19 cellular contexts compared by ENCODE assay signal in the genomic region with DNA sequence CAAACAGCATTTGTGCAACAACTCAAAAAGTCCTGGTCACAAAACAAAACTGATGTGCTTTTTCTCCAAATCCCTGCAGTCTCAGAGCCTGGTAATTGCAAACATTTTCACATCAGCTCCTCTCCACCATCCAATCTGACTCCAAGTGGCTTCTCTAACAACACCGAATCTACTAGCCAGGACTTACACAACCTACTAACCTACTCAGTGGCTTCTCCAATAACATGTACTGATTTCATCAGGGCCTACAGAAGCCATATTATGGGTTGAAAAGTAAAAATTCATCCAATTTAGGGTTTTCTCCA.
A peak's percentile ranks its signal among the peaks of the same experiment; 100 is the strongest.
DNase-seq lines count a peak whose midpoint lies in the region; TF ChIP-seq lines count a peak whose summit lies in the region.
"Had no signal": no experiment of that assay in that cellular context is flagged by ENCODE, and none has a peak within 500 bp of the region (broad histone marks: within the 10 kb centered on the region; RNA-seq: fewer than 3 reads in every experiment).

No MANE protein-coding gene starts in this region.

- H3K4me1 Mint-ChIP-seq in neural progenitor cell, result peaks cover 40% of the 10 kb centered on the region
- H3K4me1 Mint-ChIP-seq: activated B cell treated with CpG ODN at 0.5 μM for 24 hours, natural killer cell had no signal

- H3K36me3 ChIP-seq in SK-N-MC (ENCODE audit: insufficient read depth, low read length) (no peaks in the 10 kb centered on the region), fibroblast of lung (ENCODE audit: control insufficient read depth, insufficient read depth, low read length) (no peaks in the 10 kb centered on the region), neural progenitor cell (no peaks in the 10 kb centered on the region), vagina (no peaks in the 10 kb centered on the region)
- H3K36me3 ChIP-seq: thoracic aorta had no signal

- H3K27ac ChIP-seq in SK-N-MC, result peak overlapping the region; percentile 95
- H3K27ac ChIP-seq in fibroblast of lung (ENCODE audit: insufficient read depth, low read length), result peak overlapping the region; percentile 95
- H3K27ac ChIP-seq in neural progenitor cell, result no peak overlapping the region
- H3K27ac ChIP-seq in vagina, result peak overlapping the region; percentile 53

- H3K4me3 Mint-ChIP-seq in neural progenitor cell, result no peak overlapping the region
- H3K4me3 Mint-ChIP-seq: activated B cell treated with CpG ODN at 0.5 μM for 24 hours; activated CD8-positive, alpha-beta T cell treated with anti-CD3 and anti-CD28 coated beads for 36 hours; natural killer cell had no signal

- DNase-seq in SK-N-MC (ENCODE audit: low read depth, low spot score), result no peak
- no peak for DNase-seq in fibroblast of lung (ENCODE audit: low read depth in 2 of 2)
- no peak for DNase-seq in neural progenitor cell (ENCODE audit: low spot score)
- DNase-seq in vagina (ENCODE audit: extremely low spot score in 2 of 2), result no peak
- DNase-seq in kidney tubule cell (ENCODE audit: low spot score), result no peak
- no peak for DNase-seq in effector CD4-positive, alpha-beta T cell
- DNase-seq in NK-92 treated with Interleukin-12 subunit alpha and Interleukin-12 subunit beta, amount 100 ng/mL, for 24 hours (lab: John Stamatoyannopoulos, UW), result no peak
- DNase-seq: activated B cell treated with CpG ODN at 0.5 μM for 24 hours; activated CD8-positive, alpha-beta T cell treated with anti-CD3 and anti-CD28 coated beads for 36 hours; activated naive CD4-positive, alpha-beta T cell; activated T-cell treated with anti-CD3 and anti-CD28 coated beads, Interleukin-2, amount 50 U/mL, for 1 hour; effector memory CD4-positive, alpha-beta T cell; hippocampal formation; KG1; MV-4-11; natural killer cell; NCI-H524 treated with DMSO at 0.1 percent for 48 hours; OCI-M1 had no signal

- no peak overlapping the region for H3K4me2 ChIP-seq in fibroblast of lung (ENCODE audit: extremely low read depth, insufficient read depth, low read length)
- H3K4me2 ChIP-seq in neural progenitor cell, result no peak overlapping the region

- H3K9ac ChIP-seq in SK-N-MC (ENCODE audit: insufficient read length) (no peak overlapping the region), fibroblast of lung (ENCODE audit: insufficient read depth, low read length) (no peak overlapping the region), neural progenitor cell (no peak overlapping the region)

- H3K9me3 ChIP-seq in SK-N-MC (ENCODE audit: low read depth, low read length), result no peaks in the 10 kb centered on the region
- no peaks in the 10 kb centered on the region for H3K9me3 ChIP-seq in fibroblast of lung (ENCODE audit: control insufficient read depth, insufficient read depth, low read depth, low read length)
- no peaks in the 10 kb centered on the region for H3K9me3 ChIP-seq in neural progenitor cell (ENCODE audit: low read depth)
- H3K9me3 ChIP-seq in vagina, result no peaks in the 10 kb centered on the region
- H3K9me3 ChIP-seq: thoracic aorta had no signal

- H3K4me3 ChIP-seq in SK-N-MC, result peak overlapping the region; percentile 51
- no peak overlapping the region for H3K4me3 ChIP-seq in fibroblast of lung (replicated peaks in 1 of 4; ENCODE audit: control extremely low read depth in 1 of 4, insufficient read depth in 1 of 4, low read depth in 3 of 4, low read length in 4 of 4)
- no peak overlapping the region for H3K4me3 ChIP-seq in neural progenitor cell
- no peak overlapping the region for H3K4me3 ChIP-seq in vagina
- H3K4me3 ChIP-seq: thoracic aorta had no signal

- H2AFZ ChIP-seq in fibroblast of lung (ENCODE audit: low read length) (no peak overlapping the region), neural progenitor cell (replicated peaks) (no peak overlapping the region)

- H3K27me3 ChIP-seq in fibroblast of lung (ENCODE audit: control insufficient read depth, insufficient read depth, low read length) (no peaks in the 10 kb centered on the region), neural progenitor cell (no peaks in the 10 kb centered on the region), vagina (no peaks in the 10 kb centered on the region)

- peaks cover 2% of the 10 kb centered on the region for H3K27me3 Mint-ChIP-seq in neural progenitor cell (ENCODE audit: insufficient read depth, low read depth)
- H3K27me3 Mint-ChIP-seq: activated CD8-positive, alpha-beta T cell treated with anti-CD3 and anti-CD28 coated beads for 36 hours had no signal

- H3K36me3 Mint-ChIP-seq in neural progenitor cell, result peaks cover 4% of the 10 kb centered on the region
- H3K36me3 Mint-ChIP-seq: natural killer cell had no signal

- H3K9me3 Mint-ChIP-seq in neural progenitor cell, result no peaks in the 10 kb centered on the region
- H3K9me3 Mint-ChIP-seq: activated B cell treated with CpG ODN at 0.5 μM for 24 hours; activated CD8-positive, alpha-beta T cell treated with anti-CD3 and anti-CD28 coated beads for 36 hours; natural killer cell had no signal

- peak overlapping the region; percentile 1 for H3K27ac Mint-ChIP-seq in neural progenitor cell
- H3K27ac Mint-ChIP-seq: activated B cell treated with CpG ODN at 0.5 μM for 24 hours; activated CD8-positive, alpha-beta T cell treated with anti-CD3 and anti-CD28 coated beads for 36 hours; natural killer cell had no signal

- no peaks in the 10 kb centered on the region for H3F3A ChIP-seq in neural progenitor cell (ENCODE audit: low read depth)

- H4K20me1 ChIP-seq in fibroblast of lung (ENCODE audit: control insufficient read depth, extremely low read depth, insufficient read depth, low read length) (no peaks in the 10 kb centered on the region), neural progenitor cell (ENCODE audit: low read depth) (no peaks in the 10 kb centered on the region)

- intact Hi-C loops in vagina (cut with DNase I), result no loop called here

- no peak for TF ChIP-seq CTCF in fibroblast of lung (conservative IDR thresholded peaks at IDR 0.05 in 1 of 2, IDR thresholded peaks at IDR 0.05 in 1 of 2; ENCODE audit: low read depth in 1 of 2, low read length in 2 of 2)
- TF ChIP-seq CTCF in neural progenitor cell (IDR thresholded peaks at IDR 0.05), result no peak
- no peak for TF ChIP-seq CTCF in vagina (IDR thresholded peaks at IDR 0.05)

- H3K4me1 ChIP-seq in fibroblast of lung (ENCODE audit: control insufficient read depth, extremely low read depth, insufficient read depth, low read length), result peaks cover 10% of the 10 kb centered on the region
- H3K4me1 ChIP-seq in neural progenitor cell, result no peaks in the 10 kb centered on the region
- H3K4me1 ChIP-seq in vagina, result peaks cover 42% of the 10 kb centered on the region

- no peak for TF ChIP-seq POLR2A in vagina (IDR thresholded peaks at IDR 0.05)

- H3K79me2 ChIP-seq in fibroblast of lung (ENCODE audit: control insufficient read depth, insufficient read depth, low read length) (no peaks in the 10 kb centered on the region), neural progenitor cell (ENCODE audit: low read depth) (no peaks in the 10 kb centered on the region)
